ENCODE assay signal across 7 cellular contexts in genomic region chr6:56659721-56660373, GRCh38. TPM values are rescaled to one million over a fixed set of nuclear protein-coding genes. Genes with fewer than 3 reads are reported as not detected.
DNase-seq lines count a peak whose midpoint lies in the region; ATAC-seq lines count a peak whose summit lies in the region.

No MANE protein-coding gene starts in this region.

- intact Hi-C loops in sciatic nerve (cut with DNase I) = no loop called here

- ATAC-seq in GM19328 (IDR thresholded peaks at IDR 0.05; ENCODE audit: unreplicated experiment) = peak; percentile 75
- ATAC-seq in HG02798 (IDR thresholded peaks at IDR 0.05; ENCODE audit: poor library complexity, unreplicated experiment) = peak; percentile 81
- peak; percentile 63 for ATAC-seq in sciatic nerve

- DNase-seq in RPMI8226 (peak; percentile 38), sciatic nerve (ENCODE audit: low spot score) (no peak), iPS-NIHi7 (ENCODE audit: extremely low spot score) (no peak), NOMO-1 (lab: John Stamatoyannopoulos, UW; ENCODE audit: unreplicated experiment in 2 of 2) (no peak)
- DNase-seq in activated CD4-positive, alpha-beta T cell treated with anti-CD3 and anti-CD28 coated beads, Interleukin-2, amount 50 U/mL, for 1 hour = no peak

RNA-seq across cellular contexts. Expression of gene DST, which starts 17.2 kb away (rescaled TPM):
- 526 TPM for total RNA-seq in sciatic nerve
